Comparison of ENCODE assay signal across 8 cellular contexts in genomic region chr3:23805881-23806321, GRCh38. TPM values are rescaled to one million over a fixed set of nuclear protein-coding genes. Genes with fewer than 3 reads are reported as not detected.
DNase-seq lines count a peak whose midpoint lies in the region; ATAC-seq and TF ChIP-seq lines count a peak whose summit lies in the region.

UBE2E1 (plus strand) TSS chr3:23805955; CDS start chr3:23807270, 1,315 bp downstream.

- intact Hi-C loops in OCI-LY7 (cut with micrococcal nuclease; ENCODE audit: unreplicated experiment) = loop anchor here (2.0 to 10.0 kb wide), 8 partner anchors 45 to 881 kb away; partner anchors contain the start of genes NR1D2 and UBE2E2

- H3K27ac ChIP-seq in OCI-LY7 (ENCODE audit: low read depth, low read length, poor library complexity, severe bottlenecking) = peak within 1 kb of the TSS; percentile 47

- TF ChIP-seq CTCF in OCI-LY7 (conservative IDR thresholded peaks at IDR 0.05; ENCODE audit: low read length) = no peak

- CTCF ChIA-PET in OCI-LY7 (lab: Charles Lee; ENCODE audit: unreplicated experiment) = no interaction called here

- no peak for TF ChIP-seq POLR2A in erythroblast (IDR thresholded peaks at IDR 0.05; ENCODE audit: low read length)

- ATAC-seq in GM18870 (IDR thresholded peaks at IDR 0.05; ENCODE audit: unreplicated experiment) (peak; percentile 45), HG03108 (IDR thresholded peaks at IDR 0.05; ENCODE audit: unreplicated experiment) (peak; percentile 47)
- ATAC-seq in stimulated activated naive B cell treated with anti-CD40 and anti-IgM and Interleukin-4, amounts not matched to agents 10 μg/mL and 1 μg/mL and 100 μg/mL, for 72 hours (replicated peaks) = peak; percentile 80 to 83

- peaks cover 43% of the 10 kb centered on the region; the same call in 1 of the 2 replicates for H3K79me2 ChIP-seq in OCI-LY7 (ENCODE audit: insufficient read depth, low read depth, low read length)

- H3K36me3 Mint-ChIP-seq in stimulated activated naive B cell treated with anti-CD40 and anti-IgM and Interleukin-4, amounts not matched to agents 10 μg/mL and 1 μg/mL and 100 μg/mL, for 72 hours = peaks cover 6 to 25% of the 10 kb centered on the region in 2 donors

- DNase-seq in AG20443 (ENCODE audit: low spot score) = peak; percentile 84
- DNase-seq in OCI-LY7 (ENCODE audit: low spot score) = peak; percentile 87
- DNase-seq in activated T-cell treated with anti-CD3 and anti-CD28 coated beads, Interleukin-2, amount 50 U/mL, for 1 hour = peak; percentile 74
- DNase-seq in erythroblast (lab: John Stamatoyannopoulos, UW) = peak; percentile 69 to 73
- DNase-seq in stimulated activated naive B cell treated with anti-CD40 and anti-IgM and Interleukin-4, amounts not matched to agents 10 μg/mL and 1 μg/mL and 100 μg/mL, for 72 hours = peak; percentile 72

- peak within 1 kb of the TSS; percentile 88 for H3K4me2 ChIP-seq in OCI-LY7 (ENCODE audit: low read length)

- POLR2A ChIA-PET in OCI-LY7 (lab: Charles Lee) = no interaction called here

- H3K36me3 ChIP-seq in OCI-LY7 (ENCODE audit: insufficient read depth, low read length) (peaks cover 23% of the 10 kb centered on the region), mucosa of stomach (ENCODE audit: control insufficient read depth, insufficient read depth, low read length) (no peaks in the 10 kb centered on the region)

- H3K4me3 ChIP-seq in OCI-LY7 (ENCODE audit: low read depth, low read length, poor library complexity, severe bottlenecking) (peak within 1 kb of the TSS; percentile 85), mucosa of stomach (ENCODE audit: low read length) (peak within 1 kb of the TSS; percentile 82)

- no peaks in the 10 kb centered on the region for H3K9me3 Mint-ChIP-seq in stimulated activated naive B cell treated with anti-CD40 and anti-IgM and Interleukin-4, amounts not matched to agents 10 μg/mL and 1 μg/mL and 100 μg/mL, for 72 hours

- H3K9me3 ChIP-seq in OCI-LY7 (ENCODE audit: low read length) (no peaks in the 10 kb centered on the region), mucosa of stomach (ENCODE audit: control insufficient read depth, low read length) (no peaks in the 10 kb centered on the region)

- no TSS peak for BruUV-seq in OCI-LY7 (replicated peaks; lab: Mats Ljungman, UMichigan)

- peak within 1 kb of the TSS; percentile 99 for H3K4me3 Mint-ChIP-seq in stimulated activated naive B cell treated with anti-CD40 and anti-IgM and Interleukin-4, amounts not matched to agents 10 μg/mL and 1 μg/mL and 100 μg/mL, for 72 hours

- peak within 1 kb of the TSS; percentile 84 for H3K9ac ChIP-seq in mucosa of stomach (ENCODE audit: low read length)

- peak within 1 kb of the TSS; percentile 83 for H2AFZ ChIP-seq in OCI-LY7 (ENCODE audit: low read length)

- peaks cover 48% of the 10 kb centered on the region for H3K4me1 ChIP-seq in OCI-LY7 (ENCODE audit: insufficient read depth, low read length, poor library complexity, severe bottlenecking)
- peaks cover 12% of the 10 kb centered on the region for H3K4me1 ChIP-seq in mucosa of stomach (ENCODE audit: control insufficient read depth, insufficient read depth, low read length)

- H3K27ac Mint-ChIP-seq in stimulated activated naive B cell treated with anti-CD40 and anti-IgM and Interleukin-4, amounts not matched to agents 10 μg/mL and 1 μg/mL and 100 μg/mL, for 72 hours = peak within 1 kb of the TSS; percentile 99

- H3K27me3 Mint-ChIP-seq in stimulated activated naive B cell treated with anti-CD40 and anti-IgM and Interleukin-4, amounts not matched to agents 10 μg/mL and 1 μg/mL and 100 μg/mL, for 72 hours = no peaks in the 10 kb centered on the region

- H3K9me2 ChIP-seq in OCI-LY7 (ENCODE audit: insufficient read depth, low read length) = no peaks in the 10 kb centered on the region

- H3K27me3 ChIP-seq in mucosa of stomach (ENCODE audit: control insufficient read depth, insufficient read depth, low read length) = no peaks in the 10 kb centered on the region

- peaks cover 38 to 45% of the 10 kb centered on the region in 2 donors for H3K4me1 Mint-ChIP-seq in stimulated activated naive B cell treated with anti-CD40 and anti-IgM and Interleukin-4, amounts not matched to agents 10 μg/mL and 1 μg/mL and 100 μg/mL, for 72 hours

- peaks cover 18% of the 10 kb centered on the region; the same call in 1 of the 2 replicates for H4K20me1 ChIP-seq in OCI-LY7 (ENCODE audit: insufficient read depth, low read length)

RNA-seq across cellular contexts. Expression of gene UBE2E1, which starts in this region (rescaled TPM):
- 96.7 and 126 TPM in 2 replicates for total RNA-seq in OCI-LY7 (2014; rRNA removed; shearing (Covaris generic))
- total RNA-seq in OCI-LY7 (2022) = 142 and 167 TPM in 2 replicates

Comparison
In these comparisons a context has a peak if more than half of its experiments do, and no peak if none do; other contexts are left out.
1. Peak in every context shown above with its lines: DNase-seq, ATAC-seq, H3K4me3 ChIP-seq and H3K27ac ChIP-seq.